8 cellular contexts compared by ENCODE assay signal in genomic region chr3:114152519-114153151, GRCh38. TPM values are rescaled to one million over a fixed set of nuclear protein-coding genes. Genes with fewer than 3 reads are reported as not detected.
DNase-seq lines count a peak whose midpoint lies in the region; ATAC-seq and TF ChIP-seq lines count a peak whose summit lies in the region.

No MANE protein-coding gene starts in this region.

- H3K9me2 ChIP-seq in DOHH2 (replicated peaks; ENCODE audit: control insufficient read depth, low read length) (no peaks in the 10 kb centered on the region), GM23338 (ENCODE audit: insufficient read depth) (peaks cover 8% of the 10 kb centered on the region), neural cell (ENCODE audit: insufficient read depth, low read length) (no peaks in the 10 kb centered on the region)

- peaks cover 56% of the 10 kb centered on the region for H3K4me1 Mint-ChIP-seq in GM23338

- H3K36me3 Mint-ChIP-seq in GM23338 (ENCODE audit: low read depth), result no peaks in the 10 kb centered on the region; the same call in 2 of the 3 replicates

- H3K27me3 Mint-ChIP-seq in GM23338 (ENCODE audit: insufficient read depth, low read depth, poor library complexity), result peaks cover 9% of the 10 kb centered on the region

- H3K27ac Mint-ChIP-seq in GM23338, result no peak overlapping the region

- no peak for TF ChIP-seq POLR2A in Peyer's patch (IDR thresholded peaks at IDR 0.05)

- H2AFZ ChIP-seq in GM23338, result no peak overlapping the region
- no peak overlapping the region for H2AFZ ChIP-seq in neural cell (ENCODE audit: low read depth, low read length)

- H3K4me3 ChIP-seq in DOHH2 (ENCODE audit: low read length) (peak overlapping the region; percentile 75), GM23338 (peak overlapping the region; percentile 40), Peyer's patch (peak overlapping the region; percentile 42 to 60 (median 54)), fibroblast of the aortic adventitia (ENCODE audit: low read depth, low read length) (peak overlapping the region; percentile 64), neural cell (ENCODE audit: low read length) (peak overlapping the region; percentile 60)

- peak overlapping the region; percentile 51 for H3K4me3 Mint-ChIP-seq in GM23338

- no peaks in the 10 kb centered on the region for H3F3A ChIP-seq in DOHH2 (ENCODE audit: control insufficient read depth, insufficient read depth)
- peaks cover 15% of the 10 kb centered on the region; the same call in 1 of the 2 replicates for H3F3A ChIP-seq in GM23338 (replicated peaks; ENCODE audit: low read depth)
- no peaks in the 10 kb centered on the region for H3F3A ChIP-seq in neural cell (ENCODE audit: insufficient read depth, low read length, poor library complexity, severe bottlenecking)

- H3K27ac ChIP-seq in DOHH2 (ENCODE audit: low read depth, low read length) (no peak overlapping the region), GM23338 (ENCODE audit: low read depth) (no peak overlapping the region), Peyer's patch (peak overlapping the region in 1 of 4 donors; percentile 64), neural cell (ENCODE audit: low read length) (no peak overlapping the region)

- no peaks in the 10 kb centered on the region for H4K20me1 ChIP-seq in DOHH2 (ENCODE audit: control insufficient read depth, insufficient read depth, low read depth, low read length)
- H4K20me1 ChIP-seq in GM23338 (replicated peaks; ENCODE audit: insufficient read depth), result no peaks in the 10 kb centered on the region
- no peaks in the 10 kb centered on the region for H4K20me1 ChIP-seq in neural cell (ENCODE audit: insufficient read depth)

- peak; percentile 72 for ATAC-seq in GM23338
- peak; percentile 90 for ATAC-seq in stimulated activated naive CD8-positive, alpha-beta T cell treated with anti-CD3 and anti-CD28 coated beads, Interleukin-15, Interleukin-2, amounts not matched to agents 100 U/mL and 50 U/mL, for 24 hours

- TF ChIP-seq EP300 in neural cell (conservative IDR thresholded peaks at IDR 0.05; ENCODE audit: poor library complexity, severe bottlenecking), result peak; percentile 35

- H3K4me2 ChIP-seq in DOHH2 (ENCODE audit: low read length), result peak overlapping the region; percentile 93
- H3K4me2 ChIP-seq in GM23338, result peak overlapping the region; percentile 72
- H3K4me2 ChIP-seq in neural cell (ENCODE audit: low read length), result no peak overlapping the region

- peak; percentile 91 for TF ChIP-seq CTCF in DOHH2 (IDR thresholded peaks at IDR 0.05; ENCODE audit: low read depth, low read length, poor library complexity, severe bottlenecking)
- peak; percentile 95 to 98 for TF ChIP-seq CTCF in GM23338 (conservative IDR thresholded peaks at IDR 0.05; ENCODE audit: low read depth in 2 of 2)
- peak; percentile 74 to 93 (median 79) for TF ChIP-seq CTCF in Peyer's patch (IDR thresholded peaks at IDR 0.05)
- peak; percentile 96 for TF ChIP-seq CTCF in fibroblast of the aortic adventitia (IDR thresholded peaks at IDR 0.05; ENCODE audit: insufficient read depth, low read length)
- peak; percentile 93 for TF ChIP-seq CTCF in neural cell (IDR thresholded peaks at IDR 0.05; ENCODE audit: poor library complexity, severe bottlenecking)

- H3K79me2 ChIP-seq in DOHH2 (ENCODE audit: control insufficient read depth, low read length) (no peaks in the 10 kb centered on the region), GM23338 (replicated peaks; ENCODE audit: insufficient read depth) (no peaks in the 10 kb centered on the region), neural cell (replicated peaks; ENCODE audit: insufficient read depth, low read length) (no peaks in the 10 kb centered on the region)

- peak; percentile 93 for TF ChIP-seq RAD21 in neural cell (conservative IDR thresholded peaks at IDR 0.05)

- H3K4me1 ChIP-seq in DOHH2 (ENCODE audit: control insufficient read depth, low read length), result peaks cover 14% of the 10 kb centered on the region
- peaks cover 48% of the 10 kb centered on the region for H3K4me1 ChIP-seq in GM23338 (ENCODE audit: insufficient read depth)
- peaks cover 0 to 8% (median 0%) of the 10 kb centered on the region in 4 donors for H3K4me1 ChIP-seq in Peyer's patch

- H3K9me3 ChIP-seq in DOHH2 (ENCODE audit: control insufficient read depth, insufficient read depth, low read length), result no peaks in the 10 kb centered on the region
- no peaks in the 10 kb centered on the region for H3K9me3 ChIP-seq in Peyer's patch
- H3K9me3 ChIP-seq in neural cell (ENCODE audit: low read length), result no peaks in the 10 kb centered on the region

- H3K9me3 Mint-ChIP-seq in GM23338, result no peaks in the 10 kb centered on the region; the same call in 2 of the 3 replicates

- DNase-seq in GM23338 (ENCODE audit: low spot score) (peak; percentile 96), LHCN-M2 (ENCODE audit: low read depth) (peak; percentile 56), Peyer's patch (peak; percentile 82 to 92 (median 87)), fibroblast of the aortic adventitia (ENCODE audit: low read depth) (peak; percentile 87)
- DNase-seq in activated T-helper 1 cell treated with anti-CD3 and anti-CD28 coated beads, Interleukin-2, amount 50 U/mL, for 16 hours (ENCODE audit: low read depth in 1 of 2, low spot score in 1 of 2), result peak; percentile 70 to 73
- DNase-seq in stimulated activated naive CD8-positive, alpha-beta T cell treated with anti-CD3 and anti-CD28 coated beads, Interleukin-15, Interleukin-2, amounts not matched to agents 100 U/mL and 50 U/mL, for 24 hours, result peak; percentile 89

- no peaks in the 10 kb centered on the region for H3K27me3 ChIP-seq in DOHH2 (ENCODE audit: control insufficient read depth, low read length)
- H3K27me3 ChIP-seq in GM23338 (ENCODE audit: insufficient read depth), result no peaks in the 10 kb centered on the region
- H3K27me3 ChIP-seq in Peyer's patch, result no peaks in the 10 kb centered on the region
- H3K27me3 ChIP-seq in neural cell (ENCODE audit: insufficient read depth, low read depth, low read length), result no peaks in the 10 kb centered on the region

- peak overlapping the region; percentile 46 for H3K9ac ChIP-seq in neural cell (ENCODE audit: low read length)

- H3K36me3 ChIP-seq in DOHH2 (ENCODE audit: control insufficient read depth, low read length) (no peaks in the 10 kb centered on the region), GM23338 (ENCODE audit: insufficient read depth) (no peaks in the 10 kb centered on the region), Peyer's patch (no peaks in the 10 kb centered on the region), neural cell (ENCODE audit: insufficient read depth, low read length) (no peaks in the 10 kb centered on the region)

TF ChIP-seq in GM23338, 12 proteins besides CTCF, POLR2A, EP300 and RAD21 (continues in another document):
- TF ChIP-seq, protein P1, sequence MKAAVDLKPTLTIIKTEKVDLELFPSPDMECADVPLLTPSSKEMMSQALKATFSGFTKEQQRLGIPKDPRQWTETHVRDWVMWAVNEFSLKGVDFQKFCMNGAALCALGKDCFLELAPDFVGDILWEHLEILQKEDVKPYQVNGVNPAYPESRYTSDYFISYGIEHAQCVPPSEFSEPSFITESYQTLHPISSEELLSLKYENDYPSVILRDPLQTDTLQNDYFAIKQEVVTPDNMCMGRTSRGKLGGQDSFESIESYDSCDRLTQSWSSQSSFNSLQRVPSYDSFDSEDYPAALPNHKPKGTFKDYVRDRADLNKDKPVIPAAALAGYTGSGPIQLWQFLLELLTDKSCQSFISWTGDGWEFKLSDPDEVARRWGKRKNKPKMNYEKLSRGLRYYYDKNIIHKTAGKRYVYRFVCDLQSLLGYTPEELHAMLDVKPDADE (IDR thresholded peaks at IDR 0.05), result peak; percentile 86
- no peak for TF ChIP-seq STAT1 (IDR thresholded peaks at IDR 0.05; ENCODE audit: unreplicated experiment)
- no peak for TF ChIP-seq ZNF331 (CRISPR knock-in tag; IDR thresholded peaks at IDR 0.05; ENCODE audit: low read depth)
- TF ChIP-seq EZH2phosphoT487 (IDR thresholded peaks at IDR 0.05; ENCODE audit: unreplicated experiment), result no peak
- TF ChIP-seq CREB1 (CRISPR knock-in tag; IDR thresholded peaks at IDR 0.05; ENCODE audit: low read depth), result no peak
- TF ChIP-seq ZNF114 (CRISPR knock-in tag; IDR thresholded peaks at IDR 0.05), result no peak
- no peak for TF ChIP-seq EZH2 (IDR thresholded peaks at IDR 0.05; ENCODE audit: low read depth, unreplicated experiment)

TF ChIP-seq in neural cell, 6 proteins besides CTCF, POLR2A, EP300 and RAD21:
- TF ChIP-seq SMC3 (conservative IDR thresholded peaks at IDR 0.05; ENCODE audit: poor library complexity), result peak; percentile 87
- TF ChIP-seq TAF1 (IDR thresholded peaks at IDR 0.05; ENCODE audit: low read depth), result no peak
- TF ChIP-seq, protein P2, sequence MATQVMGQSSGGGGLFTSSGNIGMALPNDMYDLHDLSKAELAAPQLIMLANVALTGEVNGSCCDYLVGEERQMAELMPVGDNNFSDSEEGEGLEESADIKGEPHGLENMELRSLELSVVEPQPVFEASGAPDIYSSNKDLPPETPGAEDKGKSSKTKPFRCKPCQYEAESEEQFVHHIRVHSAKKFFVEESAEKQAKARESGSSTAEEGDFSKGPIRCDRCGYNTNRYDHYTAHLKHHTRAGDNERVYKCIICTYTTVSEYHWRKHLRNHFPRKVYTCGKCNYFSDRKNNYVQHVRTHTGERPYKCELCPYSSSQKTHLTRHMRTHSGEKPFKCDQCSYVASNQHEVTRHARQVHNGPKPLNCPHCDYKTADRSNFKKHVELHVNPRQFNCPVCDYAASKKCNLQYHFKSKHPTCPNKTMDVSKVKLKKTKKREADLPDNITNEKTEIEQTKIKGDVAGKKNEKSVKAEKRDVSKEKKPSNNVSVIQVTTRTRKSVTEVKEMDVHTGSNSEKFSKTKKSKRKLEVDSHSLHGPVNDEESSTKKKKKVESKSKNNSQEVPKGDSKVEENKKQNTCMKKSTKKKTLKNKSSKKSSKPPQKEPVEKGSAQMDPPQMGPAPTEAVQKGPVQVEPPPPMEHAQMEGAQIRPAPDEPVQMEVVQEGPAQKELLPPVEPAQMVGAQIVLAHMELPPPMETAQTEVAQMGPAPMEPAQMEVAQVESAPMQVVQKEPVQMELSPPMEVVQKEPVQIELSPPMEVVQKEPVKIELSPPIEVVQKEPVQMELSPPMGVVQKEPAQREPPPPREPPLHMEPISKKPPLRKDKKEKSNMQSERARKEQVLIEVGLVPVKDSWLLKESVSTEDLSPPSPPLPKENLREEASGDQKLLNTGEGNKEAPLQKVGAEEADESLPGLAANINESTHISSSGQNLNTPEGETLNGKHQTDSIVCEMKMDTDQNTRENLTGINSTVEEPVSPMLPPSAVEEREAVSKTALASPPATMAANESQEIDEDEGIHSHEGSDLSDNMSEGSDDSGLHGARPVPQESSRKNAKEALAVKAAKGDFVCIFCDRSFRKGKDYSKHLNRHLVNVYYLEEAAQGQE (IDR thresholded peaks at IDR 0.05; ENCODE audit: borderline replicate concordance), result peak; percentile 18

RNA-seq across cellular contexts. Expression of gene DRD3, which starts 26.2 kb away (rescaled TPM):
- total RNA-seq in GM23338 (2014; rRNA removed; shearing (Covaris generic)), result 0.21 and 0.70 TPM in 2 replicates
- 0.65 TPM in 1 of 2 replicates, not detected in the other for polyA plus RNA-seq in GM23338 (2016; fragmentation: Nextera tagmentation; extraction: Ambion mirVana)
- not detected in 2 replicates for total RNA-seq in LHCN-M2 (2014; rRNA removed)
- polyA plus RNA-seq in LHCN-M2 (2012), result not detected
- total RNA-seq in Peyer's patch, result not detected
- not detected in 2 replicates for total RNA-seq in fibroblast of the aortic adventitia (ENCODE audit: low replicate concordance)
- polyA plus RNA-seq in neural cell, result 0.18 TPM in 1 of 2 replicates, not detected in the other
- 0.35 and 0.73 TPM in 2 replicates for polyA minus RNA-seq in neural cell
